8 cellular contexts compared by ENCODE assay signal in genomic region chr17:47323382-47324223, GRCh38. TPM values are rescaled to one million over a fixed set of nuclear protein-coding genes. Genes with fewer than 3 reads are reported as not detected.
DNase-seq lines count a peak whose midpoint lies in the region; ATAC-seq and TF ChIP-seq lines count a peak whose summit lies in the region.

TSS of gene EFCAB13 (plus strand) at chr17:47323955. CDS start at chr17:47328354, 4,399 bp downstream.

- peak; percentile 98 for ATAC-seq in omental fat pad (ENCODE audit: low FRiP score)

- H3K27me3 ChIP-seq in MM.1S (replicated peaks; ENCODE audit: insufficient read depth, low read length) (no peaks in the 10 kb centered on the region), testis (no peaks in the 10 kb centered on the region)

- H3K9me3 ChIP-seq in MM.1S (replicated peaks; ENCODE audit: insufficient read depth, low read length), result no peaks in the 10 kb centered on the region
- H3K9me3 ChIP-seq in testis, result no peaks in the 10 kb centered on the region

- H3K9me2 ChIP-seq in MM.1S (replicated peaks; ENCODE audit: insufficient read depth, low read length), result no peaks in the 10 kb centered on the region

- DNase-seq in GM04503 (ENCODE audit: low read depth) (peak; percentile 29), HCEC 1CT (peak; percentile 91), MM.1S (peak; percentile 85), SK-N-DZ (ENCODE audit: low spot score) (peak; percentile 84), glomerular visceral epithelial cell (ENCODE audit: extremely low spot score) (peak; percentile 58), omental fat pad (ENCODE audit: low spot score) (peak; percentile 70), testis (peak; percentile 94)
- DNase-seq in activated naive CD4-positive, alpha-beta T cell treated with anti-CD3 and anti-CD28 coated beads, Interleukin-2, amount 50 U/mL, for 16 hours, result peak; percentile 82

- H3K4me1 ChIP-seq in MM.1S (ENCODE audit: low read length) (peaks cover 10% of the 10 kb centered on the region), testis (no peaks in the 10 kb centered on the region)

- H3F3A ChIP-seq in MM.1S (ENCODE audit: insufficient read depth, low read length), result 0 out of 2 replicates have a peak, but pooled peaks cover 5% of the 10 kb centered on the region

- peak within 1 kb of the TSS; percentile 65 for H3K4me2 ChIP-seq in MM.1S (ENCODE audit: low read depth, low read length)

- TF ChIP-seq CTCF in MM.1S (IDR thresholded peaks at IDR 0.05; ENCODE audit: low read length), result peak; percentile 28
- no peak for TF ChIP-seq CTCF in omental fat pad (IDR thresholded peaks at IDR 0.05)
- TF ChIP-seq CTCF in testis (IDR thresholded peaks at IDR 0.05), result peak in 2 of 3 experiments; percentile 7 to 11

- no peaks in the 10 kb centered on the region for H4K20me1 ChIP-seq in MM.1S (ENCODE audit: insufficient read depth, low read length)

- H3K36me3 ChIP-seq in MM.1S (replicated peaks; ENCODE audit: insufficient read depth, low read length) (no peaks in the 10 kb centered on the region), testis (ENCODE audit: low read depth, missing control alignments) (no peaks in the 10 kb centered on the region)

- intact Hi-C loops in testis (cut with DNase I; ENCODE audit: low total_unique reads), result no loop called here

- H3K27ac ChIP-seq in MM.1S (ENCODE audit: low read length), result peak within 1 kb of the TSS; percentile 37; the same call in 1 of the 2 replicates
- H3K27ac ChIP-seq in testis, result peak within 1 kb of the TSS; percentile 96

- WGBS in testis, 2 donors, result 1 to 2% methylated on average over 34 to 52 of the region's 72 CpGs

- no peaks in the 10 kb centered on the region for H3K79me2 ChIP-seq in MM.1S (ENCODE audit: low read length)

- H3K4me3 ChIP-seq in MM.1S (ENCODE audit: low read length) (peak within 1 kb of the TSS; percentile 72), testis (peak within 1 kb of the TSS; percentile 76 to 81)

- TF ChIP-seq POLR2A in testis (IDR thresholded peaks at IDR 0.05), result peak; percentile 96

- peak within 1 kb of the TSS; percentile 100 for H2AFZ ChIP-seq in MM.1S (ENCODE audit: low read length)

- H3K9ac ChIP-seq in MM.1S (ENCODE audit: low read length), result peak within 1 kb of the TSS; percentile 53

RNA-seq across cellular contexts. Expression of gene EFCAB13, which starts in this region (rescaled TPM):
- polyA plus RNA-seq in SK-N-DZ (2014; cell fraction: cytosol; rRNA removed), result 0.71 and 2.5 TPM in 2 replicates
- 0.64 and 6.0 TPM in 2 replicates for polyA plus RNA-seq in SK-N-DZ (2014; cell fraction: nucleus; rRNA removed)
- total RNA-seq in omental fat pad (10 to 100 TPM in 1 of 4 donors, 1 to 10 TPM in 3; 3.3 to 17.2 (median 6.2) TPM), testis (10 to 100 TPM; 23.2 to 37.7 TPM)
- 22.9 TPM for polyA plus RNA-seq in testis (ENCODE audit: insufficient read depth, low read depth, low replicate concordance)

Comparison
In these comparisons a context has a peak if more than half of its experiments do, and no peak if none do; other contexts are left out.
1. Peak in every context shown above with its lines: DNase-seq, ATAC-seq, H3K4me3 ChIP-seq and H3K27ac ChIP-seq.
2. DNase-seq: peak in every context shown above with its lines; median percentile 94 in testis; 91 in HCEC 1CT; 85 in MM.1S; 84 in SK-N-DZ; 82 in activated naive CD4-positive, alpha-beta T cell treated with anti-CD3 and anti-CD28 coated beads, Interleukin-2, amount 50 U/mL, for 16 hours; 70 in omental fat pad; 58 in glomerular visceral epithelial cell; 29 in GM04503.
3. CTCF ChIP-seq: peak in MM.1S (single experiment) and testis (2 of 3); none in omental fat pad (0 of 3).